Comparison of ENCODE assay signal across 21 cellular contexts in the genomic region with DNA sequence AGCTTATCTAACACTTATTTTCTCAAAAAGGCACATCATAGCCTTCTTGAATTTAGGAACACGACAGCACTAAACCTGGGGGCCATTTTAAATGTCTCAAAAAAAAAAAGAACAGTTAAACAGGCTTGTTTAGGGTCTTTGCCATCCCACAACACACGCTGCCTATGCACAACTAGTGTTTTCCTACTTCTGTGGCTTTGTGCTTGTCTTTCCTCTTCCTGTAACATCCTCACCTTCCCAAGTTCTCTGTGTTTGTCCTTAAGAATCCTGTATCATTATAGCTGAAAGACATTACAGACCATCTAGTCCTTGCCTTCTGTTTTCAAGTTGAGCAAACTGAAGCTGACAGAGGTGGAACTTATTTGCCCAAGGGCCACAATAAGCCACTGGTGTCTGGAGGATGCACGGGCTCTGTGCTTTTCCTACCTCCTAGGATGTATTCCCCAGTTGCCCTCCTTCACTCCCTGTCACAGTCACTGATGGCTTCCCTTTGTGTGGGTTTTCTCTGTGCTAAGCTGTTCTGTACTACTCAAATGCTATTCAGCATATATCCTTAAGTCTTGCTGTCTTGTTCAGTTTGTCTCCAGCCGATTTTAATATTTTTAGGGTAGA. TPM values are rescaled to one million over a fixed set of nuclear protein-coding genes. Genes with fewer than 3 reads are reported as not detected.
DNase-seq lines count a peak whose midpoint lies in the region; ATAC-seq, FAIRE-seq and TF ChIP-seq lines count a peak whose summit lies in the region.
"Had no signal": no experiment of that assay in that cellular context is flagged by ENCODE, and none has a peak within 500 bp of the region (broad histone marks: within the 10 kb centered on the region; RNA-seq: fewer than 3 reads in every experiment).

No MANE protein-coding gene starts in this region.

- H3K9me3 Mint-ChIP-seq in neural crest cell: no peaks in the 10 kb centered on the region
- H3K9me3 Mint-ChIP-seq: GM23338 had no signal

- H3K27ac ChIP-seq in SK-N-SH (ENCODE audit: low read depth in 2 of 2, low read length in 1 of 2): no peak overlapping the region
- H3K27ac ChIP-seq: 22Rv1; BLaER1 treated with 17β-estradiol and CSF1 and Interleukin-3, amounts not matched to agents 10 nM and 100 nM; HL-60 had no signal

- H3K4me1 ChIP-seq in SK-N-SH (ENCODE audit: control insufficient read depth in 1 of 2, insufficient read depth in 2 of 2, low read depth in 1 of 2, low read length in 1 of 2): peaks cover 0 to 1% of the 10 kb centered on the region in 2 experiments; a peak in 1 of 4 replicates
- H3K4me1 ChIP-seq: BLaER1 treated with 17β-estradiol and CSF1 and Interleukin-3, amounts not matched to agents 10 nM and 100 nM had no signal

- H3K4me3 ChIP-seq in SK-N-SH (ENCODE audit: low read depth in 2 of 2, low read length in 1 of 2): no peak overlapping the region
- H3K4me3 ChIP-seq: BLaER1 treated with 17β-estradiol and CSF1 and Interleukin-3, amounts not matched to agents 10 nM and 100 nM; GM23338 had no signal

- H3K36me3 Mint-ChIP-seq in neural crest cell (ENCODE audit: low read depth): peaks cover 7% of the 10 kb centered on the region
- no peaks in the 10 kb centered on the region for H3K36me3 Mint-ChIP-seq in T-helper 17 cell (ENCODE audit: low read depth)

- no peak for TF ChIP-seq CTCF in SK-N-SH (IDR thresholded peaks at IDR 0.05)
- no peak for TF ChIP-seq CTCF in neural crest cell (conservative IDR thresholded peaks at IDR 0.05)

- peaks cover 16 to 37% of the 10 kb centered on the region in 2 experiments for H3K36me3 ChIP-seq in SK-N-SH (replicated peaks in 1 of 2; ENCODE audit: control insufficient read depth in 1 of 2, insufficient read depth in 2 of 2, low read length in 1 of 2)

- no peak for TF ChIP-seq RAD21 in SK-N-SH (IDR thresholded peaks at IDR 0.05; ENCODE audit: low read length)

- H3K27ac Mint-ChIP-seq in neural crest cell (ENCODE audit: unreplicated experiment) (no peak overlapping the region), T-helper 17 cell (no peak overlapping the region)
- H3K27ac Mint-ChIP-seq: GM23338 had no signal

- no peak for TF ChIP-seq EP300 in SK-N-SH (IDR thresholded peaks at IDR 0.05; ENCODE audit: borderline replicate concordance in 1 of 2, low read depth in 1 of 2, low read length in 1 of 2)

- WGBS in SK-N-SH (ENCODE audit: low lambda C conversion rate): 94% methylated on average over 4 of the region's 4 CpGs

- CTCF ChIA-PET in SK-N-SH (lab: Yijun Ruan, JAX): interaction anchor here (1.2 kb wide), 1 partner anchor 22 kb away, joined by 5 read pairs; the partner anchor contains the start of gene SNRPD1

- peaks cover 8% of the 10 kb centered on the region for H3F3A ChIP-seq in SK-N-SH (replicated peaks; ENCODE audit: insufficient read depth)

- no peaks in the 10 kb centered on the region for H3K9me3 ChIP-seq in SK-N-SH
- no peaks in the 10 kb centered on the region for H3K9me3 ChIP-seq in T-helper 17 cell (ENCODE audit: control insufficient read depth, low read length, poor library complexity, severe bottlenecking)
- H3K9me3 ChIP-seq: BLaER1 treated with 17β-estradiol and CSF1 and Interleukin-3, amounts not matched to agents 10 nM and 100 nM had no signal

- H3K4me2 ChIP-seq in SK-N-SH: no peak overlapping the region
- H3K4me2 ChIP-seq: BLaER1 treated with 17β-estradiol and CSF1 and Interleukin-3, amounts not matched to agents 10 nM and 100 nM; GM23338 had no signal

- H2AFZ ChIP-seq in SK-N-SH (ENCODE audit: low read depth): no peak overlapping the region
- H2AFZ ChIP-seq: GM23338 had no signal

- TF ChIP-seq POLR2A in GM12891 (IDR thresholded peaks at IDR 0.05; ENCODE audit: low read depth, low read length): peak; percentile 43

- H3K9ac ChIP-seq in SK-N-SH: no peak overlapping the region
- H3K9ac ChIP-seq: BLaER1 treated with 17β-estradiol and CSF1 and Interleukin-3, amounts not matched to agents 10 nM and 100 nM had no signal

- FAIRE-seq in GM12891 (lab: Jason Lieb, UNC): no peak
- FAIRE-seq: HTR-8/SVneo, RCC 7860 had no signal

- ATAC-seq in SK-N-SH treated with all-trans-retinoic acid at 6 μM for 48 hours: peak; percentile 12; the same call in 2 of the 3 replicates
- no peak for ATAC-seq in T-helper 17 cell
- ATAC-seq: GM23338 had no signal

- H3K27me3 Mint-ChIP-seq in neural crest cell (ENCODE audit: low read depth) (no peaks in the 10 kb centered on the region), T-helper 17 cell (no peaks in the 10 kb centered on the region)

- H3K4me3 Mint-ChIP-seq in neural crest cell: peak overlapping the region; percentile 3
- H3K4me3 Mint-ChIP-seq in T-helper 17 cell: no peak overlapping the region
- H3K4me3 Mint-ChIP-seq: GM23338 had no signal

- 0 out of 2 replicates have a peak, but pooled peaks cover 3% of the 10 kb centered on the region for H4K20me1 ChIP-seq in SK-N-SH (ENCODE audit: insufficient read depth)

- H3K9me2 ChIP-seq in SK-N-SH: no peaks in the 10 kb centered on the region

- no peak for DNase-seq in SK-N-SH
- DNase-seq in GM12891 (ENCODE audit: insufficient read length, low spot score): no peak
- peak; percentile 23 for DNase-seq in cerebellar cortex (ENCODE audit: low spot score)
- DNase-seq in neural crest cell (ENCODE audit: low read depth, low spot score): no peak
- DNase-seq in DMS79 (lab: John Stamatoyannopoulos, UW): no peak
- no peak for DNase-seq in effector CD8-positive, alpha-beta T cell (lab: John Stamatoyannopoulos, UW)
- no peak for DNase-seq in T-helper 17 cell
- DNase-seq: DMS 273 treated with DMSO at 0.1 percent for 48 hours, GF-D8, NCI-H1105 treated with DMSO at 0.1 percent for 48 hours, NCI-H1694 treated with DMSO at 0.1 percent for 48 hours, NCI-H2107, NCI-H226, NCI-H524 treated with DMSO at 0.1 percent for 48 hours had no signal

- H3K27me3 ChIP-seq in SK-N-SH (ENCODE audit: insufficient read depth): no peaks in the 10 kb centered on the region
- H3K27me3 ChIP-seq: BLaER1 treated with 17β-estradiol and CSF1 and Interleukin-3, amounts not matched to agents 10 nM and 100 nM had no signal

- 0 out of 2 replicates have a peak, but pooled peaks cover 3% of the 10 kb centered on the region for H3K79me2 ChIP-seq in SK-N-SH (ENCODE audit: insufficient read depth)

- H3K4me1 Mint-ChIP-seq in neural crest cell: no peaks in the 10 kb centered on the region
- H3K4me1 Mint-ChIP-seq in T-helper 17 cell: peaks cover 3% of the 10 kb centered on the region

- POLR2A ChIA-PET in SK-N-SH (lab: Yijun Ruan, JAX): interaction anchor here (0.6 kb wide), 1 partner anchor 109 kb away, joined by 3 read pairs; no protein-coding TSS in a partner anchor

TF ChIP-seq in SK-N-SH treated with all-trans-retinoic acid at 6 μM for 48 hours, 23 proteins besides CTCF, POLR2A, EP300 and RAD21:
- TF ChIP-seq ESRRG (CRISPR knock-in tag; IDR thresholded peaks at IDR 0.05) (no peak), TOX (CRISPR knock-in tag; IDR thresholded peaks at IDR 0.05; ENCODE audit: borderline replicate concordance) (no peak), ZFP30 (CRISPR knock-in tag; IDR thresholded peaks at IDR 0.05) (no peak), CSDC2 (CRISPR knock-in tag; IDR thresholded peaks at IDR 0.05) (no peak), ZNF565 (CRISPR knock-in tag; conservative IDR thresholded peaks at IDR 0.05; ENCODE audit: low read depth) (no peak), ZC3H10 (CRISPR knock-in tag; IDR thresholded peaks at IDR 0.05) (no peak), ZNF8 (CRISPR knock-in tag; IDR thresholded peaks at IDR 0.05) (no peak), RARB (CRISPR knock-in tag; IDR thresholded peaks at IDR 0.05) (no peak), OSR1 (CRISPR knock-in tag; IDR thresholded peaks at IDR 0.05) (no peak), ZFP3 (CRISPR knock-in tag; IDR thresholded peaks at IDR 0.05) (no peak)

TF ChIP-seq in SK-N-SH, 30 proteins besides CTCF, POLR2A, EP300 and RAD21 (continues in another document):
- TF ChIP-seq RFX5 (IDR thresholded peaks at IDR 0.05; ENCODE audit: low read length): no peak
- no peak for TF ChIP-seq MEF2A (IDR thresholded peaks at IDR 0.05; ENCODE audit: borderline replicate concordance, low read depth)
- no peak for TF ChIP-seq JUND (IDR thresholded peaks at IDR 0.05)
- no peak for TF ChIP-seq FOXJ3 (CRISPR knock-in tag; IDR thresholded peaks at IDR 0.05)
- TF ChIP-seq SMC3 (IDR thresholded peaks at IDR 0.05; ENCODE audit: low read depth, low read length): no peak
- TF ChIP-seq, protein P1, sequence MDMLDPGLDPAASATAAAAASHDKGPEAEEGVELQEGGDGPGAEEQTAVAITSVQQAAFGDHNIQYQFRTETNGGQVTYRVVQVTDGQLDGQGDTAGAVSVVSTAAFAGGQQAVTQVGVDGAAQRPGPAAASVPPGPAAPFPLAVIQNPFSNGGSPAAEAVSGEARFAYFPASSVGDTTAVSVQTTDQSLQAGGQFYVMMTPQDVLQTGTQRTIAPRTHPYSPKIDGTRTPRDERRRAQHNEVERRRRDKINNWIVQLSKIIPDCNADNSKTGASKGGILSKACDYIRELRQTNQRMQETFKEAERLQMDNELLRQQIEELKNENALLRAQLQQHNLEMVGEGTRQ (IDR thresholded peaks at IDR 0.05; ENCODE audit: borderline replicate concordance, low read depth, low read length): no peak

TF ChIP-seq in GM12891, 5 proteins besides CTCF, POLR2A, EP300 and RAD21:
- no peak for TF ChIP-seq TAF1 (IDR thresholded peaks at IDR 0.05; ENCODE audit: low read depth, low read length)
- TF ChIP-seq SPI1 (IDR thresholded peaks at IDR 0.05; ENCODE audit: low read depth, low read length): no peak
- TF ChIP-seq PAX5 (IDR thresholded peaks at IDR 0.05; ENCODE audit: insufficient read depth, low read length, severe bottlenecking): no peak
- peak; percentile 68; the same call in 1 of the 2 replicates for TF ChIP-seq POLR2AphosphoS5 (IDR thresholded peaks at IDR 0.05; ENCODE audit: low read depth, low read length)
- TF ChIP-seq POU2F2 (IDR thresholded peaks at IDR 0.05; ENCODE audit: low read depth, low read length): no peak

RNA-seq across cellular contexts. Expression of gene SNRPD1, which starts 22.6 kb away (rescaled TPM):
- 21.0 and 24.6 TPM in 2 replicates for polyA plus RNA-seq in SK-N-SH (2012; rRNA removed)
- 37.9 and 64.1 TPM in 2 replicates for polyA plus RNA-seq in SK-N-SH (2012; cell fraction: cytosol; rRNA removed)
- polyA plus RNA-seq in SK-N-SH (2012; cell fraction: nucleus; rRNA removed): 3.8 and 4.6 TPM in 2 replicates
- polyA plus RNA-seq in GM12891 (2012; ENCODE audit: low read depth, missing spikeins): 112 TPM
- 156 and 167 TPM in 2 replicates for total RNA-seq in neural crest cell
- 10 to 100 TPM; 23.1 to 29.9 TPM for total RNA-seq in T-helper 17 cell

RNA-seq across cellular contexts. Expression of gene ESCO1, which starts 34.2 kb away (rescaled TPM):
- polyA plus RNA-seq in SK-N-SH (2012; rRNA removed): 2.2 and 2.7 TPM in 2 replicates
- 3.7 and 4.8 TPM in 2 replicates for polyA plus RNA-seq in SK-N-SH (2012; cell fraction: cytosol; rRNA removed)
- 2.5 and 4.9 TPM in 2 replicates for polyA plus RNA-seq in SK-N-SH (2012; cell fraction: nucleus; rRNA removed)
- 7.5 TPM for polyA plus RNA-seq in GM12891 (2012; ENCODE audit: low read depth, missing spikeins)
- total RNA-seq in neural crest cell (15.7 and 16.4 TPM in 2 replicates), T-helper 17 cell (10 to 100 TPM; 32.5 to 37.7 TPM)
